In the genomic region with DNA sequence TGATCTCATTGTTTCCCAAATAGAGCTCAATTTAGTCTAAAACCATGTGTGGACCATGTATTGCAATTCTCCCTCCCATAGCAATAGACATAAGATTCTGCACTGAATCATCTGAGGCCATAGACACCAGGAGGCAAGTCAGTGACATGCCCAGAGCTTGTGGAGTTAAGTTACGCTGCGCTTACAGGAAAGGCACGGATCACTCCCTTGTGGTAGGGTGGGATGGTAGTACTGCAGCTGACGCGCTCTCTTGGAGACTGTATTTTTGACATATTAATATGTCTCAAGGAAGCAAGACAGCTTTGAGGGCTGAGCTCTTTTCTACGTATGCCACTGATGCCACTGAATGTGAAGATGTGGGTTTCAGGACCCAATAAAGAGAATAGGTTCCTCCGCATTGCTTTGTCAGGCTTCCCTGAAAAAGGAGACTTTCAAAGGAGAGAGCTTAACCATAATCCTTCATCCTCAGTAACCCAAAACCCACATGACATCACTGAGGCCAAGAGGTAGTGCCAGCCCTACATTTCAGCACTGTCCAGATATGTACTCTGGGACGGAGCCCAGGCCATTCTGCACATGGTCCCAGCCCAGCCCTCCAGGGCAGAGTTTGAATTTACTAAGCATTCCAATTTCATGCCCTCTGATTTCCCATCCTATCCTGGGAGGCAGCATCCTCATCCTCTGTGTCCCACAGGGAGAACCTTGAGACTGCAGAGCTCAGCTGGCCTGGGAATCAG, we compare ENCODE assay signal across 24 cellular contexts.
DNase-seq lines count a peak whose midpoint lies in the region; ATAC-seq and TF ChIP-seq lines count a peak whose summit lies in the region.
"Had no signal": no experiment of that assay in that cellular context is flagged by ENCODE, and none has a peak within 500 bp of the region (broad histone marks: within the 10 kb centered on the region; RNA-seq: fewer than 3 reads in every experiment).

No MANE protein-coding gene starts in this region.

- no peak overlapping the region for H2BK120ac ChIP-seq in trophoblast cell (ENCODE audit: insufficient read depth, low read length, poor library complexity)

- peak; percentile 75 for ATAC-seq in Right ventricle myocardium superior (ENCODE audit: poor library complexity)
- peak; percentile 55 to 78 for ATAC-seq in right cardiac atrium
- ATAC-seq in HG03432 (IDR thresholded peaks at IDR 0.05; ENCODE audit: unreplicated experiment), result no peak
- ATAC-seq in activated naive CD8-positive, alpha-beta T cell treated with anti-CD3 and anti-CD28 coated beads, Interleukin-2, amount 50 U/mL, for 24 hours, result no peak
- ATAC-seq: SK-N-SH treated with all-trans-retinoic acid at 6 μM for 48 hours had no signal

- H3K27ac ChIP-seq in SJCRH30 (no peak overlapping the region), right cardiac atrium (ENCODE audit: low read length) (peak overlapping the region; percentile 41), trophoblast cell (ENCODE audit: low read depth, low read length) (no peak overlapping the region)
- H3K27ac ChIP-seq: BLaER1 treated with 17β-estradiol and CSF1 and Interleukin-3, amounts not matched to agents 10 nM and 100 nM; PC-9 had no signal

- no peak overlapping the region for H3K14ac ChIP-seq in trophoblast cell (ENCODE audit: low read length)

- H2AFZ ChIP-seq in trophoblast cell (ENCODE audit: insufficient read depth, low read length, poor library complexity), result peak overlapping the region; percentile 21
- H2AFZ ChIP-seq: PC-9 had no signal

- no peaks in the 10 kb centered on the region for H3K27me3 Mint-ChIP-seq in activated naive CD8-positive, alpha-beta T cell treated with anti-CD3 and anti-CD28 coated beads, Interleukin-2, amount 50 U/mL, for 24 hours
- no peaks in the 10 kb centered on the region for H3K27me3 Mint-ChIP-seq in HFFc6 (ENCODE audit: insufficient read depth)
- H3K27me3 Mint-ChIP-seq: CD4-positive, alpha-beta memory T cell had no signal

- intact Hi-C loops in Right ventricle myocardium superior (cut with DNase I), result no loop called here
- intact Hi-C loops in right cardiac atrium (cut with DNase I), result no loop called here
- intact Hi-C loops in posterior vena cava (cut with DNase I), result no loop called here

- H3K4me3 Mint-ChIP-seq in activated naive CD8-positive, alpha-beta T cell treated with anti-CD3 and anti-CD28 coated beads, Interleukin-2, amount 50 U/mL, for 24 hours, result no peak overlapping the region
- H3K4me3 Mint-ChIP-seq in HFFc6, result no peak overlapping the region
- H3K4me3 Mint-ChIP-seq: CD4-positive, alpha-beta memory T cell had no signal

- H3K23ac ChIP-seq in trophoblast cell (ENCODE audit: low read length), result no peak overlapping the region

- H3K36me3 Mint-ChIP-seq in activated naive CD8-positive, alpha-beta T cell treated with anti-CD3 and anti-CD28 coated beads, Interleukin-2, amount 50 U/mL, for 24 hours (ENCODE audit: low read depth), result no peaks in the 10 kb centered on the region
- H3K36me3 Mint-ChIP-seq in HFFc6 (ENCODE audit: low read depth), result no peaks in the 10 kb centered on the region; the same call in 1 of the 2 replicates
- H3K36me3 Mint-ChIP-seq: CD4-positive, alpha-beta memory T cell had no signal

- no peaks in the 10 kb centered on the region for H3K27me3 ChIP-seq in SJCRH30
- no peaks in the 10 kb centered on the region for H3K27me3 ChIP-seq in right cardiac atrium (ENCODE audit: control insufficient read depth, insufficient read depth)
- no peaks in the 10 kb centered on the region for H3K27me3 ChIP-seq in trophoblast cell (ENCODE audit: insufficient read depth, low read length)
- H3K27me3 ChIP-seq: BLaER1 treated with 17β-estradiol and CSF1 and Interleukin-3, amounts not matched to agents 10 nM and 100 nM had no signal

- H3K4me1 ChIP-seq in SJCRH30 (no peaks in the 10 kb centered on the region), right cardiac atrium (ENCODE audit: control insufficient read depth, insufficient read depth, low read length) (no peaks in the 10 kb centered on the region), trophoblast cell (ENCODE audit: control insufficient read depth in 1 of 2, insufficient read depth in 2 of 2, low read length in 2 of 2) (peaks cover 0 to 3% of the 10 kb centered on the region in 2 experiments)
- H3K4me1 ChIP-seq: Caco-2 had no signal

- H2BK12ac ChIP-seq in trophoblast cell (ENCODE audit: low read length), result no peak overlapping the region

- H3K9me3 Mint-ChIP-seq in activated naive CD8-positive, alpha-beta T cell treated with anti-CD3 and anti-CD28 coated beads, Interleukin-2, amount 50 U/mL, for 24 hours, result peaks cover 5% of the 10 kb centered on the region
- H3K9me3 Mint-ChIP-seq in HFFc6, result peaks cover 5% of the 10 kb centered on the region

- no peaks in the 10 kb centered on the region for H3K4me1 Mint-ChIP-seq in activated naive CD8-positive, alpha-beta T cell treated with anti-CD3 and anti-CD28 coated beads, Interleukin-2, amount 50 U/mL, for 24 hours
- H3K4me1 Mint-ChIP-seq in HFFc6 (ENCODE audit: low read depth), result no peaks in the 10 kb centered on the region
- H3K4me1 Mint-ChIP-seq: CD4-positive, alpha-beta memory T cell had no signal

- no peak overlapping the region for H3K4ac ChIP-seq in trophoblast cell (ENCODE audit: low read depth, low read length)

- no peak overlapping the region for H2AK5ac ChIP-seq in trophoblast cell (ENCODE audit: low read length)

- DNase-seq in SJCRH30 (peak; percentile 4 to 20), Right ventricle myocardium superior (no peak), right cardiac atrium (peak in 1 of 3 donors; percentile 28), trophoblast cell (no peak), HFFc6 (no peak), posterior vena cava (ENCODE audit: low spot score) (no peak)
- no peak for DNase-seq in activated naive CD8-positive, alpha-beta T cell treated with anti-CD3 and anti-CD28 coated beads, Interleukin-2, amount 50 U/mL, for 24 hours
- DNase-seq: ACHN; Caco-2; CD4-positive, alpha-beta memory T cell; DMS 273 treated with DMSO at 0.1 percent for 48 hours; DMS79 treated with DMSO at 0.1 percent for 48 hours; KBM-7; MM.1S; NCI-H1048; NCI-H1436 treated with DMSO at 0.1 percent for 48 hours; NCI-H1930; PC-9; RPMI8226; SIG-M5 had no signal

- TF ChIP-seq CTCF in HFFc6 (IDR thresholded peaks at IDR 0.05), result no peak

- H3K36me3 ChIP-seq in SJCRH30 (no peaks in the 10 kb centered on the region), trophoblast cell (ENCODE audit: control insufficient read depth in 1 of 2, insufficient read depth in 2 of 2, low read length in 2 of 2) (peaks cover 2 to 4% of the 10 kb centered on the region in 2 experiments)
- H3K36me3 ChIP-seq: BLaER1 treated with 17β-estradiol and CSF1 and Interleukin-3, amounts not matched to agents 10 nM and 100 nM; HAP-1 had no signal

- H3K9me3 ChIP-seq in SJCRH30 (replicated peaks) (no peaks in the 10 kb centered on the region), right cardiac atrium (ENCODE audit: control insufficient read depth, low read length) (no peaks in the 10 kb centered on the region), trophoblast cell (ENCODE audit: insufficient read depth, low read depth, low read length) (no peaks in the 10 kb centered on the region)
- H3K9me3 ChIP-seq: BLaER1 treated with 17β-estradiol and CSF1 and Interleukin-3, amounts not matched to agents 10 nM and 100 nM; Caco-2; HAP-1 had no signal

- H4K91ac ChIP-seq in trophoblast cell (ENCODE audit: low read depth, low read length), result peak overlapping the region; percentile 49

- no peak overlapping the region for H2BK5ac ChIP-seq in trophoblast cell (ENCODE audit: low read depth, low read length, poor library complexity)

- H3K79me2 ChIP-seq in trophoblast cell (ENCODE audit: control insufficient read depth, insufficient read depth, low read length, poor library complexity), result no peaks in the 10 kb centered on the region

- no peak overlapping the region for H3K27ac Mint-ChIP-seq in activated naive CD8-positive, alpha-beta T cell treated with anti-CD3 and anti-CD28 coated beads, Interleukin-2, amount 50 U/mL, for 24 hours
- H3K27ac Mint-ChIP-seq in HFFc6, result no peak overlapping the region
- H3K27ac Mint-ChIP-seq: CD4-positive, alpha-beta memory T cell had no signal

- no peak overlapping the region for H4K12ac ChIP-seq in trophoblast cell (ENCODE audit: low read depth, low read length)

- 73% methylated on average over 8 of the region's 8 CpGs for WGBS in right cardiac atrium
- WGBS in trophoblast cell (ENCODE audit: extremely low coverage, insufficient coverage, insufficient read length), result no CpG with 5 or more reads among the region's 8 CpGs

- H3K4me3 ChIP-seq in SJCRH30 (no peak overlapping the region), right cardiac atrium (ENCODE audit: low read length) (no peak overlapping the region), trophoblast cell (ENCODE audit: low read depth, low read length) (no peak overlapping the region)
- H3K4me3 ChIP-seq: BLaER1 treated with 17β-estradiol and CSF1 and Interleukin-3, amounts not matched to agents 10 nM and 100 nM; HAP-1; PC-9 had no signal

- no peak overlapping the region for H3K4me2 ChIP-seq in trophoblast cell (ENCODE audit: low read length)
- H3K4me2 ChIP-seq: PC-9 had no signal

- H4K8ac ChIP-seq in trophoblast cell (ENCODE audit: low read depth, low read length), result no peak overlapping the region

- H3K79me1 ChIP-seq in trophoblast cell (ENCODE audit: low read length), result no peaks in the 10 kb centered on the region

- H3K9ac ChIP-seq in trophoblast cell (ENCODE audit: low read length), result no peak overlapping the region
- H3K9ac ChIP-seq: BLaER1 treated with 17β-estradiol and CSF1 and Interleukin-3, amounts not matched to agents 10 nM and 100 nM had no signal

- H3K18ac ChIP-seq in trophoblast cell (ENCODE audit: low read length), result no peak overlapping the region

Comparison
In these comparisons a context has a peak if more than half of its experiments do, and no peak if none do; other contexts are left out.
1. DNase-seq: peak in SJCRH30 (2 of 2); none in Right ventricle myocardium superior (single experiment), trophoblast cell (0 of 2), activated naive CD8-positive, alpha-beta T cell treated with anti-CD3 and anti-CD28 coated beads, Interleukin-2, amount 50 U/mL, for 24 hours (single experiment), HFFc6 (single experiment) and posterior vena cava (single experiment).
2. ATAC-seq: peak in Right ventricle myocardium superior (single experiment) and right cardiac atrium (2 of 2); none in HG03432 (single experiment) and activated naive CD8-positive, alpha-beta T cell treated with anti-CD3 and anti-CD28 coated beads, Interleukin-2, amount 50 U/mL, for 24 hours (single experiment).